In the genomic region with DNA sequence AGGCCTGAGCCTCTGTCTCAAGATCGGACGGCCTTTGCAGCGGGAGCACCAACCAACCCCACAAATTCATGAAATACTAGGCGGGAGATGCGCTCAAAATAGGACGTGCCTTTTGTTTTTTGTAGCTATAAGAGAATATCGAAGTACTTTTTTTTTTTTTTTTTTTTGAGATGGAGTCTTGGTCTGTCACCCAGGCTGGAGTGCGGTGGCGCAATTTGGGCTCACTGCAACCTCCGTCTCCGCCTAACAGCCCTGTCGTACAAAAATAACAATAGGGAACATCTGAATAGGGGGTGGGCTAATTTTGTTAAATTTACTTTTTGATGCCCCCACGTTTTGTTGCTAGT, we compare ENCODE assay signal across 8 cellular contexts. TPM values are rescaled to one million over a fixed set of nuclear protein-coding genes. Genes with fewer than 3 reads are reported as not detected.
DNase-seq lines count a peak whose midpoint lies in the region; ATAC-seq and TF ChIP-seq lines count a peak whose summit lies in the region.

No MANE protein-coding gene starts in this region.

- H3K36me3 Mint-ChIP-seq in T-helper 1 cell treated with Interleukin-12 subunit alpha and Interleukin-12 subunit beta and Interleukin-4 antibody, amounts not matched to agents 30 μg/mL and 1 μg/mL, for 36 hours (ENCODE audit: low read depth), result peaks cover 3% of the 10 kb centered on the region

- H3K9me3 ChIP-seq in Loucy (ENCODE audit: insufficient read depth, low read depth, low read length) (no peaks in the 10 kb centered on the region), neural cell (ENCODE audit: low read length) (no peaks in the 10 kb centered on the region)

- no peak overlapping the region for H3K27ac ChIP-seq in neural cell (ENCODE audit: low read length)

- H3K27ac Mint-ChIP-seq in T-helper 1 cell treated with Interleukin-12 subunit alpha and Interleukin-12 subunit beta and Interleukin-4 antibody, amounts not matched to agents 30 μg/mL and 1 μg/mL, for 36 hours, result no peak overlapping the region

- H3K4me3 Mint-ChIP-seq in T-helper 1 cell treated with Interleukin-12 subunit alpha and Interleukin-12 subunit beta and Interleukin-4 antibody, amounts not matched to agents 30 μg/mL and 1 μg/mL, for 36 hours, result peak overlapping the region; percentile 80

- H3K9me3 Mint-ChIP-seq in T-helper 1 cell treated with Interleukin-12 subunit alpha and Interleukin-12 subunit beta and Interleukin-4 antibody, amounts not matched to agents 30 μg/mL and 1 μg/mL, for 36 hours, result peaks cover 4% of the 10 kb centered on the region

- H2AFZ ChIP-seq in Loucy (ENCODE audit: low read length), result peak overlapping the region; percentile 87
- H2AFZ ChIP-seq in neural cell (ENCODE audit: low read depth, low read length), result peak overlapping the region; percentile 8

- H3K27me3 ChIP-seq in Loucy (ENCODE audit: insufficient read depth, low read length, poor library complexity, severe bottlenecking), result no peaks in the 10 kb centered on the region
- H3K27me3 ChIP-seq in neural cell (ENCODE audit: insufficient read depth, low read depth, low read length), result no peaks in the 10 kb centered on the region

- H3K36me3 ChIP-seq in Loucy (ENCODE audit: insufficient read depth, low read length) (no peaks in the 10 kb centered on the region), neural cell (ENCODE audit: insufficient read depth, low read length) (no peaks in the 10 kb centered on the region)

- ATAC-seq in HG03045 (IDR thresholded peaks at IDR 0.05; ENCODE audit: unreplicated experiment), result no peak

- H3K4me2 ChIP-seq in Loucy (ENCODE audit: low read depth, low read length, poor library complexity, severe bottlenecking) (peak overlapping the region; percentile 83), neural cell (ENCODE audit: low read length) (peak overlapping the region; percentile 30)

- TF ChIP-seq CTCF in Loucy (conservative IDR thresholded peaks at IDR 0.05; ENCODE audit: low read length) (no peak), neural cell (IDR thresholded peaks at IDR 0.05; ENCODE audit: poor library complexity, severe bottlenecking) (no peak)

- H3K9me2 ChIP-seq in Loucy (replicated peaks; ENCODE audit: low read depth, low read length) (no peaks in the 10 kb centered on the region), neural cell (ENCODE audit: insufficient read depth, low read length) (no peaks in the 10 kb centered on the region)

- no peaks in the 10 kb centered on the region for H4K20me1 ChIP-seq in Loucy (ENCODE audit: insufficient read depth, low read length, poor library complexity, severe bottlenecking)
- H4K20me1 ChIP-seq in neural cell (ENCODE audit: insufficient read depth), result no peaks in the 10 kb centered on the region

- no peak for TF ChIP-seq RAD21 in neural cell (conservative IDR thresholded peaks at IDR 0.05)

- no peak for TF ChIP-seq EP300 in neural cell (conservative IDR thresholded peaks at IDR 0.05; ENCODE audit: poor library complexity, severe bottlenecking)

- peaks cover 3% of the 10 kb centered on the region; the same call in 1 of the 2 replicates for H3K79me2 ChIP-seq in Loucy (ENCODE audit: insufficient read depth, low read length)
- peaks cover 18% of the 10 kb centered on the region for H3K79me2 ChIP-seq in neural cell (replicated peaks; ENCODE audit: insufficient read depth, low read length)

- peaks cover 6% of the 10 kb centered on the region; the same call in 1 of the 2 replicates for H3F3A ChIP-seq in Loucy (ENCODE audit: low read depth)
- H3F3A ChIP-seq in neural cell (ENCODE audit: insufficient read depth, low read length, poor library complexity, severe bottlenecking), result no peaks in the 10 kb centered on the region

- peaks cover 11% of the 10 kb centered on the region for H3K4me1 Mint-ChIP-seq in T-helper 1 cell treated with Interleukin-12 subunit alpha and Interleukin-12 subunit beta and Interleukin-4 antibody, amounts not matched to agents 30 μg/mL and 1 μg/mL, for 36 hours (ENCODE audit: low read depth)

- peaks cover 51% of the 10 kb centered on the region for H3K4me1 ChIP-seq in Loucy (ENCODE audit: insufficient read depth, low read length, poor library complexity, severe bottlenecking)

- H3K27me3 Mint-ChIP-seq in T-helper 1 cell treated with Interleukin-12 subunit alpha and Interleukin-12 subunit beta and Interleukin-4 antibody, amounts not matched to agents 30 μg/mL and 1 μg/mL, for 36 hours (ENCODE audit: low read depth), result peaks cover 65% of the 10 kb centered on the region

- peak overlapping the region; percentile 96 for H3K4me3 ChIP-seq in Loucy (ENCODE audit: low read length, poor library complexity, severe bottlenecking)
- H3K4me3 ChIP-seq in neural cell (ENCODE audit: low read length), result peak overlapping the region; percentile 90

- H3K9ac ChIP-seq in Loucy (ENCODE audit: low read depth, low read length, poor library complexity, severe bottlenecking), result peak overlapping the region; percentile 70
- peak overlapping the region; percentile 94 for H3K9ac ChIP-seq in neural cell (ENCODE audit: low read length)

- DNase-seq in T-helper 1 cell (no peak), dedifferentiated amniotic fluid mesenchymal stem cell (ENCODE audit: extremely low spot score) (peak; percentile 24), AG20443 (ENCODE audit: low spot score) (no peak), DMS79 treated with DMSO at 0.1 percent for 48 hours (lab: John Stamatoyannopoulos, UW) (no peak)

TF ChIP-seq in neural cell, 6 proteins besides CTCF, POLR2A, EP300 and RAD21:
- TF ChIP-seq, protein P1, sequence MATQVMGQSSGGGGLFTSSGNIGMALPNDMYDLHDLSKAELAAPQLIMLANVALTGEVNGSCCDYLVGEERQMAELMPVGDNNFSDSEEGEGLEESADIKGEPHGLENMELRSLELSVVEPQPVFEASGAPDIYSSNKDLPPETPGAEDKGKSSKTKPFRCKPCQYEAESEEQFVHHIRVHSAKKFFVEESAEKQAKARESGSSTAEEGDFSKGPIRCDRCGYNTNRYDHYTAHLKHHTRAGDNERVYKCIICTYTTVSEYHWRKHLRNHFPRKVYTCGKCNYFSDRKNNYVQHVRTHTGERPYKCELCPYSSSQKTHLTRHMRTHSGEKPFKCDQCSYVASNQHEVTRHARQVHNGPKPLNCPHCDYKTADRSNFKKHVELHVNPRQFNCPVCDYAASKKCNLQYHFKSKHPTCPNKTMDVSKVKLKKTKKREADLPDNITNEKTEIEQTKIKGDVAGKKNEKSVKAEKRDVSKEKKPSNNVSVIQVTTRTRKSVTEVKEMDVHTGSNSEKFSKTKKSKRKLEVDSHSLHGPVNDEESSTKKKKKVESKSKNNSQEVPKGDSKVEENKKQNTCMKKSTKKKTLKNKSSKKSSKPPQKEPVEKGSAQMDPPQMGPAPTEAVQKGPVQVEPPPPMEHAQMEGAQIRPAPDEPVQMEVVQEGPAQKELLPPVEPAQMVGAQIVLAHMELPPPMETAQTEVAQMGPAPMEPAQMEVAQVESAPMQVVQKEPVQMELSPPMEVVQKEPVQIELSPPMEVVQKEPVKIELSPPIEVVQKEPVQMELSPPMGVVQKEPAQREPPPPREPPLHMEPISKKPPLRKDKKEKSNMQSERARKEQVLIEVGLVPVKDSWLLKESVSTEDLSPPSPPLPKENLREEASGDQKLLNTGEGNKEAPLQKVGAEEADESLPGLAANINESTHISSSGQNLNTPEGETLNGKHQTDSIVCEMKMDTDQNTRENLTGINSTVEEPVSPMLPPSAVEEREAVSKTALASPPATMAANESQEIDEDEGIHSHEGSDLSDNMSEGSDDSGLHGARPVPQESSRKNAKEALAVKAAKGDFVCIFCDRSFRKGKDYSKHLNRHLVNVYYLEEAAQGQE (IDR thresholded peaks at IDR 0.05; ENCODE audit: borderline replicate concordance), result no peak
- TF ChIP-seq POLR2AphosphoS5 (IDR thresholded peaks at IDR 0.05) (no peak), EZH2 (IDR thresholded peaks at IDR 0.05; ENCODE audit: borderline replicate concordance, insufficient read depth, low read length, poor library complexity, severe bottlenecking) (no peak), SMC3 (conservative IDR thresholded peaks at IDR 0.05; ENCODE audit: poor library complexity) (no peak)

RNA-seq across cellular contexts. Expression of gene TUBB2A, which starts 5.9 kb away (rescaled TPM):
- polyA plus RNA-seq in neural cell, result 1,088 and 1,361 TPM in 2 replicates
- polyA minus RNA-seq in neural cell, result 668 and 697 TPM in 2 replicates

RNA-seq across cellular contexts. Expression of gene BPHL, which starts 44.7 kb away (rescaled TPM):
- polyA plus RNA-seq in neural cell, result 74.9 and 85.8 TPM in 2 replicates
- 34.6 and 36.8 TPM in 2 replicates for polyA minus RNA-seq in neural cell
